ENCODE assay signal across 21 cellular contexts in genomic region chr5:174412941-174413340, GRCh38.
"Had no signal": no experiment of that assay in that cellular context is flagged by ENCODE, and none has a peak within 500 bp of the region (broad histone marks: within the 10 kb centered on the region; RNA-seq: fewer than 3 reads in every experiment).

No MANE protein-coding gene starts in this region.

- H3K4me3 ChIP-seq: coronary artery, esophagus squamous epithelium, heart right ventricle, ovary, psoas muscle, tibial artery had no signal

- H3K4me1 ChIP-seq: heart right ventricle, psoas muscle had no signal

- H3K9me3 Mint-ChIP-seq: activated T-cell treated with anti-CD3 and anti-CD28 coated beads, Interleukin-2, amount 50 U/mL, for 4 hours; activated T-helper 2 cell treated with anti-CD3 and anti-CD28 coated beads, Interferon-gamma antibody, Interleukin-2, Interleukin-4, amounts not matched to agents 10 μg/mL and 5 μg/mL and 100 μg/mL, durations not matched to agents 14 hours and 24 hours and 36 hours; stimulated activated naive CD8-positive, alpha-beta T cell treated with anti-CD3 and anti-CD28 coated beads, Interleukin-15, Interleukin-2, amounts not matched to agents 100 ng/mL and 50 ng/mL, for 24 hours had no signal

- H3K4me3 Mint-ChIP-seq: activated B cell treated with CpG ODN at 0.5 μM for 24 hours; activated naive CD8-positive, alpha-beta T cell; activated T-cell treated with anti-CD3 and anti-CD28 coated beads, Interleukin-2, amount 50 U/mL, for 4 hours; mesothelial cell of epicardium; naive thymus-derived CD8-positive, alpha-beta T cell; stimulated activated naive CD8-positive, alpha-beta T cell treated with anti-CD3 and anti-CD28 coated beads, Interleukin-15, Interleukin-2, amounts not matched to agents 100 ng/mL and 50 ng/mL, for 24 hours had no signal

- H3K27ac Mint-ChIP-seq: activated B cell treated with CpG ODN at 0.5 μM for 24 hours; activated naive CD8-positive, alpha-beta T cell; activated T-helper 2 cell treated with anti-CD3 and anti-CD28 coated beads, Interferon-gamma antibody, Interleukin-2, Interleukin-4, amounts not matched to agents 10 μg/mL and 5 μg/mL and 100 μg/mL, durations not matched to agents 14 hours and 24 hours and 36 hours; naive thymus-derived CD8-positive, alpha-beta T cell; stimulated activated naive CD8-positive, alpha-beta T cell treated with anti-CD3 and anti-CD28 coated beads, Interleukin-15, Interleukin-2, amounts not matched to agents 100 ng/mL and 50 ng/mL, for 24 hours had no signal

- ATAC-seq: activated T-cell treated with anti-CD3 and anti-CD28 coated beads, Interleukin-2, amount 50 U/mL, for 4 hours; naive thymus-derived CD8-positive, alpha-beta T cell; psoas muscle had no signal

- H3K36me3 Mint-ChIP-seq: activated naive CD8-positive, alpha-beta T cell; mesothelial cell of epicardium; naive thymus-derived CD8-positive, alpha-beta T cell had no signal

- H3K36me3 ChIP-seq: esophagus squamous epithelium, heart right ventricle, ovary, tibial artery had no signal

- H3K27me3 Mint-ChIP-seq: activated B cell treated with CpG ODN at 0.5 μM for 24 hours had no signal

- H3K27ac ChIP-seq: coronary artery, esophagus squamous epithelium, ovary, psoas muscle, tibial artery had no signal

- DNase-seq: activated B cell treated with CpG ODN at 0.5 μM for 24 hours; activated CD4-positive, alpha-beta T cell treated with anti-CD3 and anti-CD28 coated beads for 4 hours; activated CD4-positive, alpha-beta T cell treated with anti-CD3 and anti-CD28 coated beads, Interleukin-2, amount 50 U/mL, for 48 hours; activated CD8-positive, alpha-beta memory T cell treated with anti-CD3 and anti-CD28 coated beads, Interleukin-2, amount 50 U/mL, for 48 hours; activated naive CD4-positive, alpha-beta T cell; activated T-cell treated with anti-CD3 and anti-CD28 coated beads, Interleukin-2, amount 50 U/mL, for 4 hours; cerebellar nuclear complex; esophagus squamous epithelium; heart right ventricle; naive thymus-derived CD8-positive, alpha-beta T cell; ovary; psoas muscle; right cardiac atrium; stimulated activated CD4-positive, alpha-beta T cell treated with anti-CD3 and anti-CD28 coated beads, Interleukin-1b, Interleukin-23, amount 100 ng/mL, for 48 hours; T-helper 9 cell; tibial artery had no signal

- H3K27me3 ChIP-seq: ovary had no signal

- H3K4me1 Mint-ChIP-seq: activated B cell treated with CpG ODN at 0.5 μM for 24 hours had no signal

- H3K9me3 ChIP-seq: esophagus squamous epithelium, heart right ventricle, ovary, psoas muscle, tibial artery had no signal
